In genomic region chr3:171614318-171614967, GRCh38 we compare ENCODE assay signal across 10 cellular contexts.
DNase-seq lines count a peak whose midpoint lies in the region; ATAC-seq and TF ChIP-seq lines count a peak whose summit lies in the region.
"Had no signal": no experiment of that assay in that cellular context is flagged by ENCODE, and none has a peak within 500 bp of the region (broad histone marks: within the 10 kb centered on the region; RNA-seq: fewer than 3 reads in every experiment).

No MANE protein-coding gene starts in this region.

- no peak overlapping the region for H3K27ac Mint-ChIP-seq in T-helper 2 cell treated with Interferon-gamma antibody and Interleukin-4, amounts not matched to agents 5 μg/mL and 100 μg/mL, for 36 hours

- TF ChIP-seq CTCF in fibroblast of the aortic adventitia (IDR thresholded peaks at IDR 0.05; ENCODE audit: insufficient read depth, low read length) = peak; percentile 46

- no peaks in the 10 kb centered on the region for H3K36me3 Mint-ChIP-seq in T-helper 2 cell treated with Interferon-gamma antibody and Interleukin-4, amounts not matched to agents 5 μg/mL and 100 μg/mL, for 36 hours (ENCODE audit: low read depth)

- no peak overlapping the region for H3K4me3 Mint-ChIP-seq in T-helper 2 cell treated with Interferon-gamma antibody and Interleukin-4, amounts not matched to agents 5 μg/mL and 100 μg/mL, for 36 hours

- peak; percentile 17 for DNase-seq in NCI-H748 (lab: John Stamatoyannopoulos, UW; ENCODE audit: unreplicated experiment)
- no peak for DNase-seq in NCI-H748 treated with DMSO at 0.1 percent for 48 hours (lab: John Stamatoyannopoulos, UW)
- peak; percentile 42 for DNase-seq in NCI-H69 (lab: John Stamatoyannopoulos, UW)
- no peak for DNase-seq in fibroblast of the aortic adventitia (ENCODE audit: low read depth)
- peak; percentile 45 for DNase-seq in retina
- DNase-seq in T-helper 2 cell treated with Interferon-gamma antibody and Interleukin-4, amounts not matched to agents 5 μg/mL and 100 μg/mL, for 36 hours (ENCODE audit: low spot score) = no peak
- no peak for DNase-seq in cortex of kidney (lab: John Stamatoyannopoulos, UW)

- H3K4me3 ChIP-seq in fibroblast of the aortic adventitia (ENCODE audit: low read depth, low read length) = no peak overlapping the region
- H3K4me3 ChIP-seq: BLaER1, SK-N-MC had no signal

- peaks cover 32% of the 10 kb centered on the region for H3K27me3 Mint-ChIP-seq in T-helper 2 cell treated with Interferon-gamma antibody and Interleukin-4, amounts not matched to agents 5 μg/mL and 100 μg/mL, for 36 hours (ENCODE audit: low read depth)

- no peaks in the 10 kb centered on the region for H3K4me1 Mint-ChIP-seq in T-helper 2 cell treated with Interferon-gamma antibody and Interleukin-4, amounts not matched to agents 5 μg/mL and 100 μg/mL, for 36 hours (ENCODE audit: low read depth)

- no peaks in the 10 kb centered on the region for H3K9me3 Mint-ChIP-seq in T-helper 2 cell treated with Interferon-gamma antibody and Interleukin-4, amounts not matched to agents 5 μg/mL and 100 μg/mL, for 36 hours

- ATAC-seq in GM19328 (IDR thresholded peaks at IDR 0.05; ENCODE audit: unreplicated experiment) = no peak

Comparison
In these comparisons a context has a peak if more than half of its experiments do, and no peak if none do; other contexts are left out.
1. DNase-seq: peak in NCI-H748 (single experiment), NCI-H69 (single experiment) and retina (single experiment); none in NCI-H748 treated with DMSO at 0.1 percent for 48 hours (single experiment), fibroblast of the aortic adventitia (single experiment), T-helper 2 cell treated with Interferon-gamma antibody and Interleukin-4, amounts not matched to agents 5 μg/mL and 100 μg/mL, for 36 hours (single experiment) and cortex of kidney (single experiment).